Comparison of ENCODE assay signal across 25 cellular contexts in the genomic region with DNA sequence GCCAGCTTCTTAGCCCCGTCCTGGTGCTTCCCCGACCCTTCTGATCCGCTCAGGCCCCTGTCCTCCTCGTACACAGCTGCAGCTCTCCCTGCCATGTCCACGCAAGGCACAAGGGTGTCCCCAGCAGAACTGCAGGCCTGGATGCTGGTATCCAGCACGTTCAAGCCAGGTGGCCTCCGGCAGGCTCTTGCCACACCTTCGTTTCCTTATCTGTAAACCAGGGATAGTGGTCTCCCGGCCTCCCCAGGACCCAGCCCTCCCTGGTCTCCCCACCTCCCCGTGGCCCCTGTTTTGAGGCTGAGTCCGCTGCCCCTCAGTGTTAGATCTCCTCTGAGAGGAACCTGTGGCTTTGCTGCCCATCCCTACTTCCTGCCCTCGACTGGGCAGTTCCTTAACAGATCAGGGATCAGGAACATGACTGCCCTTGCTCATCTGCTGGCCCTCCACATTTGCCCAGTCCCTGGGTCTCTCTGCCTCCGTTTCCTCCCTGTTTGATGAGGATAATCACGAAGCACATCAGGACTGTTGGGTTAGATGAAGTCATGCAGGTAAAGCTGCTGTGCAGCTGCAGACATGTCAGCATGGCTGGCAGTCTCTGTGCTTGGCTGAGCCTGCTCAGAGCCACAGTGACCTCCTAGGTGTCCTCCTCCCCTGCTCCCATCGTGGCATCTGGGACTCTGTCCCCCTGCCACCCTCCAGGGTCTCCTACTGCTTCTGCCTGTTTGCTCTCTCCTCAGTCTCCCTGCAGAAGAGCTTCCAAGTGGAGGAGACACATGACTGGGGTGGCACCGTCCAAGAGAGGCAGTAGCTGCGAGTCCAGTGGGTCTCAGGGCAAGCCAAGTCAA. TPM values are rescaled to one million over a fixed set of nuclear protein-coding genes. Genes with fewer than 3 reads are reported as not detected.
"Had no signal": no experiment of that assay in that cellular context is flagged by ENCODE, and none has a peak within 500 bp of the region (broad histone marks: within the 10 kb centered on the region; RNA-seq: fewer than 3 reads in every experiment).

No MANE protein-coding gene starts in this region.

- H3K27me3 ChIP-seq: breast epithelium, left lung had no signal

- ATAC-seq: activated CD4-positive, CD25-positive, alpha-beta regulatory T cell treated with anti-CD3 and anti-CD28 coated beads, Interleukin-2, amount 50 U/mL, for 24 hours; activated naive CD8-positive, alpha-beta T cell treated with anti-CD3 and anti-CD28 coated beads, Interleukin-2, amount 50 U/mL, for 24 hours; left lung; right cardiac atrium; T-helper 17 cell had no signal

- H2AFZ ChIP-seq: parathyroid adenoma had no signal

- H3K4me3 ChIP-seq: breast epithelium, left lung, lower lobe of right lung, mucosa of descending colon, SK-N-MC, thoracic aorta had no signal

- H3K27ac ChIP-seq: breast epithelium, left lung, lower lobe of right lung, parathyroid adenoma, SK-N-MC, thoracic aorta had no signal

- DNase-seq: activated CD4-positive, alpha-beta T cell treated with anti-CD3 and anti-CD28 coated beads, Interleukin-2, amount 50 U/mL, for 48 hours; activated naive CD8-positive, alpha-beta T cell treated with anti-CD3 and anti-CD28 coated beads, Interleukin-2, amount 50 U/mL, for 24 hours; activated T-cell treated with anti-CD3 and anti-CD28 coated beads, Interleukin-2, amount 50 U/mL, for 4 hours; amygdala; effector memory CD4-positive, alpha-beta T cell; hypothalamus; left lung; lower lobe of right lung; mucosa of descending colon; right cardiac atrium; stimulated activated CD4-positive, alpha-beta T cell treated with anti-CD3 and anti-CD28 coated beads, Interleukin-12 subunit alpha, Interleukin-12 subunit beta, amount 100 ng/mL, for 4 hours; stimulated activated CD4-positive, alpha-beta T cell treated with anti-CD3 and anti-CD28 coated beads, Interleukin-4, amount 100 ng/mL, for 1 hour; T-helper 17 cell; T1000; trophoblast cell had no signal

- H3K9me3 ChIP-seq: breast epithelium, lower lobe of right lung, mucosa of descending colon, thoracic aorta had no signal

- H3K79me2 ChIP-seq: parathyroid adenoma had no signal

- H3K4me1 ChIP-seq: breast epithelium, left lung, lower lobe of right lung, parathyroid adenoma had no signal

- H3K9ac ChIP-seq: parathyroid adenoma had no signal

RNA-seq across cellular contexts. Expression of a gene that starts 44.2 kb away (rescaled TPM):
- total RNA-seq: activated T-cell treated with anti-CD3 and anti-CD28 coated beads, Interleukin-2, amount 50 U/mL, for 4 hours; activated T-helper 2 cell treated with anti-CD3 and anti-CD28 coated beads, Interferon-gamma antibody, Interleukin-2, Interleukin-4, amounts not matched to agents 10 μg/mL and 5 μg/mL and 100 μg/mL, durations not matched to agents 14 hours and 24 hours and 36 hours; breast epithelium; dermis microvascular lymphatic vessel endothelial cell; esophagus mucosa; left lung; lower lobe of right lung; myocyte; right cardiac atrium; subcutaneous adipose tissue; T-helper 17 cell; thoracic aorta had no signal
- polyA plus RNA-seq: right cardiac atrium had no signal
